Comparison of ENCODE assay signal across 8 cellular contexts in genomic region chr10:84139126-84140035, GRCh38. TPM values are rescaled to one million over a fixed set of nuclear protein-coding genes. Genes with fewer than 3 reads are reported as not detected.
DNase-seq lines count a peak whose midpoint lies in the region; ATAC-seq and TF ChIP-seq lines count a peak whose summit lies in the region.

Gene GHITM, plus strand, starts transcription at chr10:84139509. Its CDS starts 1,992 bp downstream, at chr10:84141501.

- DNase-seq in C1 segment of cervical spinal cord (lab: John Stamatoyannopoulos, UW) (peak; percentile 80 to 99 (median 97)), NCI-H748 (lab: John Stamatoyannopoulos, UW; ENCODE audit: unreplicated experiment) (peak; percentile 95), left lung (peak; percentile 97 to 99)
- DNase-seq in activated CD4-positive, alpha-beta T cell treated with anti-CD3 and anti-CD28 coated beads, Interleukin-2, amount 50 U/mL, for 24 hours (ENCODE audit: low read depth in 1 of 2, low spot score in 1 of 2), result peak; percentile 99 to 100
- DNase-seq in stimulated activated CD4-positive, alpha-beta T cell treated with anti-CD3 and anti-CD28 coated beads, Interleukin-4, amount 100 ng/mL, for 1 hour, result peak; percentile 98

- H3K4me3 Mint-ChIP-seq in dendritic cell treated with granulocyte-macrophage colony-stimulating factor and Interleukin-4, amounts not matched to agents 40 ng/mL and 50 ng/mL, for 4 days, result peak within 1 kb of the TSS; percentile 95

- H3K9me3 Mint-ChIP-seq in dendritic cell treated with granulocyte-macrophage colony-stimulating factor and Interleukin-4, amounts not matched to agents 40 ng/mL and 50 ng/mL, for 4 days, result no peaks in the 10 kb centered on the region

- peaks cover 18% of the 10 kb centered on the region for H3K27me3 Mint-ChIP-seq in dendritic cell treated with granulocyte-macrophage colony-stimulating factor and Interleukin-4, amounts not matched to agents 40 ng/mL and 50 ng/mL, for 4 days

- peak in 1 of 2 donors; percentile 67 for TF ChIP-seq CTCF in left lung (IDR thresholded peaks at IDR 0.05)

- peak within 1 kb of the TSS; percentile 92 to 93 for H3K4me3 ChIP-seq in left lung

- no peaks in the 10 kb centered on the region for H3K9me3 ChIP-seq in left lung

- peaks cover 9 to 32% of the 10 kb centered on the region in 2 donors for H3K4me1 ChIP-seq in left lung

- H3K4me1 Mint-ChIP-seq in dendritic cell treated with granulocyte-macrophage colony-stimulating factor and Interleukin-4, amounts not matched to agents 40 ng/mL and 50 ng/mL, for 4 days (ENCODE audit: low read depth), result peaks cover 17% of the 10 kb centered on the region

- H3K36me3 ChIP-seq in left lung, result peaks cover 0 to 31% of the 10 kb centered on the region in 2 donors

- ATAC-seq in GM19328 (IDR thresholded peaks at IDR 0.05; ENCODE audit: unreplicated experiment), result peak; percentile 99
- ATAC-seq in HG03521 (IDR thresholded peaks at IDR 0.05; ENCODE audit: unreplicated experiment), result peak; percentile 97
- ATAC-seq in left lung, result peak; percentile 98

- H3K27me3 ChIP-seq in left lung, result no peaks in the 10 kb centered on the region

- H3K27ac ChIP-seq in left lung, result peak within 1 kb of the TSS; percentile 93 to 99

- H3K36me3 Mint-ChIP-seq in dendritic cell treated with granulocyte-macrophage colony-stimulating factor and Interleukin-4, amounts not matched to agents 40 ng/mL and 50 ng/mL, for 4 days (ENCODE audit: low read depth), result peaks cover 42% of the 10 kb centered on the region

- intact Hi-C loops in dendritic cell treated with granulocyte-macrophage colony-stimulating factor and Interleukin-4, amounts not matched to agents 40 ng/mL and 50 ng/mL, for 4 days (cut with micrococcal nuclease), result loop anchor here (10.0 kb wide), 1 partner anchor 195 kb away; no protein-coding TSS in a partner anchor
- intact Hi-C loops in left lung (cut with DNase I), result no loop called here

- H3K27ac Mint-ChIP-seq in dendritic cell treated with granulocyte-macrophage colony-stimulating factor and Interleukin-4, amounts not matched to agents 40 ng/mL and 50 ng/mL, for 4 days, result peak within 1 kb of the TSS; percentile 98

RNA-seq across cellular contexts. Expression of gene GHITM, which starts in this region (rescaled TPM):
- 100 to 1,000 TPM; 130 to 151 TPM for total RNA-seq in left lung

Comparison
In these comparisons a context has a peak if more than half of its experiments do, and no peak if none do; other contexts are left out.
1. Peak in every context shown above with its lines: DNase-seq, ATAC-seq, H3K4me3 ChIP-seq and H3K27ac ChIP-seq.